Comparison of ENCODE assay signal across 24 cellular contexts in genomic region chr19:6911523-6911922, GRCh38. TPM values are rescaled to one million over a fixed set of nuclear protein-coding genes. Genes with fewer than 3 reads are reported as not detected.
DNase-seq lines count a peak whose midpoint lies in the region; ATAC-seq, FAIRE-seq and TF ChIP-seq lines count a peak whose summit lies in the region.
"Had no signal": no experiment of that assay in that cellular context is flagged by ENCODE, and none has a peak within 500 bp of the region (broad histone marks: within the 10 kb centered on the region; RNA-seq: fewer than 3 reads in every experiment).

No MANE protein-coding gene starts in this region.

- H3K27ac Mint-ChIP-seq in neural progenitor cell, result no peak overlapping the region
- H3K27ac Mint-ChIP-seq: B cell; CD8-positive, alpha-beta T cell; GM23338; H9; HFFc6 had no signal

- peaks cover 7% of the 10 kb centered on the region for H3F3A ChIP-seq in neural progenitor cell (ENCODE audit: low read depth)

- CTCF ChIA-PET in HepG2 (lab: Yijun Ruan, JAX; ENCODE audit: low intra/inter-chr PET ratio, low total read pairs) (no interaction called here), GM12878 (lab: Yijun Ruan, JAX) (no interaction called here), OCI-LY7 (lab: Charles Lee; ENCODE audit: unreplicated experiment) (no interaction called here)

- WGBS in HepG2 (ENCODE audit: low lambda C conversion rate), result 36% methylated on average over 3 of the region's 3 CpGs
- WGBS in right lobe of liver (ENCODE audit: insufficient coverage, low coverage, low lambda C conversion rate, missing lambda C conversion rate), result 38% methylated on average over 3 of the region's 3 CpGs
- 27% methylated on average over 3 of the region's 3 CpGs for WGBS in GM12878 (ENCODE audit: insufficient coverage, insufficient replicate concordance, low lambda C conversion rate, missing lambda C conversion rate)

- no peak overlapping the region for H3K9ac ChIP-seq in HepG2 (ENCODE audit: insufficient read depth, low read depth, low read length)
- no peak overlapping the region for H3K9ac ChIP-seq in GM12878 (ENCODE audit: control insufficient read depth, insufficient read depth, low read length)
- H3K9ac ChIP-seq in neural progenitor cell, result no peak overlapping the region
- H3K9ac ChIP-seq: BLaER1 had no signal

- POLR2A ChIA-PET in HepG2 (lab: Yijun Ruan, JAX) (no interaction called here), GM12878 (lab: Charles Lee) (no interaction called here), OCI-LY7 (lab: Charles Lee) (no interaction called here)

- no peaks in the 10 kb centered on the region for H3K4me1 Mint-ChIP-seq in neural progenitor cell
- H3K4me1 Mint-ChIP-seq: B cell, GM23338, H9 had no signal

- TF ChIP-seq POLR2A in HepG2 (IDR thresholded peaks at IDR 0.05; ENCODE audit: insufficient read depth in 1 of 2, low read depth in 2 of 2, low read length in 2 of 2), result no peak
- TF ChIP-seq POLR2A in right lobe of liver (IDR thresholded peaks at IDR 0.05), result no peak
- no peak for TF ChIP-seq POLR2A in GM12878 (IDR thresholded peaks at IDR 0.05; ENCODE audit: low read depth, low read length)
- no peak for TF ChIP-seq POLR2A in breast epithelium (IDR thresholded peaks at IDR 0.05)

- no TSS peak for BruUV-seq in HepG2 (replicated peaks; lab: Mats Ljungman, UMichigan)
- no TSS peak for BruUV-seq in GM12878 (replicated peaks; lab: Mats Ljungman, UMichigan)
- no TSS peak for BruUV-seq in OCI-LY7 (replicated peaks; lab: Mats Ljungman, UMichigan)

- H3K4me2 ChIP-seq in HepG2 (ENCODE audit: low read depth, low read length) (no peak overlapping the region), GM12878 (ENCODE audit: control insufficient read depth, insufficient read depth) (no peak overlapping the region), neural progenitor cell (no peak overlapping the region), OCI-LY7 (ENCODE audit: low read length) (no peak overlapping the region)
- H3K4me2 ChIP-seq: BLaER1, GM23338 had no signal

- DNase-seq in HepG2 (ENCODE audit: low spot score), result no peak
- DNase-seq in right lobe of liver, result no peak
- no peak for DNase-seq in GM12878 (ENCODE audit: low read depth, low spot score)
- DNase-seq in neural progenitor cell (ENCODE audit: low spot score), result no peak
- DNase-seq in OCI-LY7 (ENCODE audit: low spot score), result no peak
- DNase-seq in retina, result no peak
- no peak for DNase-seq in breast epithelium (ENCODE audit: low spot score in 2 of 2)
- DNase-seq: Caco-2; CD4-positive, CD25-positive, alpha-beta regulatory T cell; CD8-positive, alpha-beta T cell; DMS153; DND-41; H9; HFFc6 had no signal

- TF ChIP-seq EP300 in HepG2 (IDR thresholded peaks at IDR 0.05; ENCODE audit: low read depth in 2 of 2, low read length in 2 of 2), result no peak
- TF ChIP-seq EP300 in HepG2 (CRISPR knock-in tag; IDR thresholded peaks at IDR 0.05; ENCODE audit: borderline replicate concordance), result no peak
- TF ChIP-seq EP300 in GM12878 (IDR thresholded peaks at IDR 0.05; ENCODE audit: borderline replicate concordance in 1 of 2, control insufficient read depth in 1 of 2, low read depth in 2 of 2, low read length in 2 of 2), result no peak

- no peak for TF ChIP-seq CTCF in HepG2 (CRISPR knock-in tag; IDR thresholded peaks at IDR 0.05)
- no peak for TF ChIP-seq CTCF in right lobe of liver (IDR thresholded peaks at IDR 0.05)
- no peak for TF ChIP-seq CTCF in GM12878 (IDR thresholded peaks at IDR 0.05 in 2 of 3, conservative IDR thresholded peaks at IDR 0.05 in 1 of 3; ENCODE audit: control insufficient read depth in 2 of 3, extremely low read depth in 1 of 3, insufficient read depth in 1 of 3, low read depth in 3 of 3, low read length in 3 of 3)
- TF ChIP-seq CTCF in neural progenitor cell (IDR thresholded peaks at IDR 0.05), result no peak
- no peak for TF ChIP-seq CTCF in OCI-LY7 (conservative IDR thresholded peaks at IDR 0.05; ENCODE audit: low read length)
- TF ChIP-seq CTCF in breast epithelium (IDR thresholded peaks at IDR 0.05), result no peak

- H3K27ac ChIP-seq in HepG2 (ENCODE audit: extremely low read length, insufficient read depth, low read length), result no peak overlapping the region
- no peak overlapping the region for H3K27ac ChIP-seq in right lobe of liver
- H3K27ac ChIP-seq in GM12878 (ENCODE audit: control insufficient read depth, insufficient read depth), result no peak overlapping the region
- no peak overlapping the region for H3K27ac ChIP-seq in neural progenitor cell
- no peak overlapping the region for H3K27ac ChIP-seq in OCI-LY7 (ENCODE audit: low read depth, low read length, poor library complexity, severe bottlenecking)
- no peak overlapping the region for H3K27ac ChIP-seq in breast epithelium
- H3K27ac ChIP-seq: 22Rv1, BLaER1, C4-2B had no signal

- no peak overlapping the region for H2AFZ ChIP-seq in HepG2 (ENCODE audit: low read length)
- no peak overlapping the region for H2AFZ ChIP-seq in GM12878 (ENCODE audit: control insufficient read depth, low read depth, low read length)
- H2AFZ ChIP-seq in neural progenitor cell (replicated peaks), result no peak overlapping the region
- H2AFZ ChIP-seq in OCI-LY7 (ENCODE audit: low read length), result no peak overlapping the region
- H2AFZ ChIP-seq: GM23338 had no signal

- in situ Hi-C loops in HepG2 (cut with HindIII; ENCODE audit: extremely low pct_ligation_motif_present, low pct_unique_long_range_greater_than_20kb) (no loop called here), GM12878 (cut with MboI) (no loop called here)

- H3K79me2 ChIP-seq in HepG2 (ENCODE audit: insufficient read depth, low read length), result no peaks in the 10 kb centered on the region
- H3K79me2 ChIP-seq in GM12878 (ENCODE audit: control insufficient read depth, insufficient read depth, low read length), result no peaks in the 10 kb centered on the region
- H3K79me2 ChIP-seq in neural progenitor cell (ENCODE audit: low read depth), result no peaks in the 10 kb centered on the region
- no peaks in the 10 kb centered on the region for H3K79me2 ChIP-seq in OCI-LY7 (ENCODE audit: insufficient read depth, low read depth, low read length)

- peaks cover 3% of the 10 kb centered on the region for H3K27me3 Mint-ChIP-seq in neural progenitor cell (ENCODE audit: insufficient read depth, low read depth)
- H3K27me3 Mint-ChIP-seq: CD4-positive, CD25-positive, alpha-beta regulatory T cell had no signal

- H3K4me1 ChIP-seq in HepG2 (ENCODE audit: insufficient read depth, low read length) (no peaks in the 10 kb centered on the region), right lobe of liver (no peaks in the 10 kb centered on the region), GM12878 (ENCODE audit: control insufficient read depth, insufficient read depth, low read length) (no peaks in the 10 kb centered on the region), neural progenitor cell (no peaks in the 10 kb centered on the region), OCI-LY7 (ENCODE audit: insufficient read depth, low read length, poor library complexity, severe bottlenecking) (no peaks in the 10 kb centered on the region), breast epithelium (no peaks in the 10 kb centered on the region)
- H3K4me1 ChIP-seq: BLaER1, Caco-2 had no signal

- no peaks in the 10 kb centered on the region for H3K27me3 ChIP-seq in HepG2 (ENCODE audit: control insufficient read depth in 1 of 2, insufficient read depth in 2 of 2, low read length in 2 of 2)
- H3K27me3 ChIP-seq in right lobe of liver, result no peaks in the 10 kb centered on the region
- no peaks in the 10 kb centered on the region for H3K27me3 ChIP-seq in GM12878 (replicated peaks in 1 of 2; ENCODE audit: control insufficient read depth in 2 of 2, insufficient read depth in 2 of 2, low read length in 1 of 2)
- H3K27me3 ChIP-seq in neural progenitor cell, result no peaks in the 10 kb centered on the region
- no peaks in the 10 kb centered on the region for H3K27me3 ChIP-seq in breast epithelium
- H3K27me3 ChIP-seq: BLaER1 had no signal

- SMC1A ChIA-PET in GM12878 (lab: Charles Lee; ENCODE audit: uncharacterized antibody, unreplicated experiment), result no interaction called here

- H3K4me3 ChIP-seq in HepG2 (replicated peaks in 1 of 3; ENCODE audit: insufficient read depth in 1 of 3, low read depth in 2 of 3, low read length in 3 of 3), result no peak overlapping the region
- no peak overlapping the region for H3K4me3 ChIP-seq in right lobe of liver
- no peak overlapping the region for H3K4me3 ChIP-seq in GM12878
- no peak overlapping the region for H3K4me3 ChIP-seq in neural progenitor cell
- H3K4me3 ChIP-seq in OCI-LY7 (ENCODE audit: low read depth, low read length, poor library complexity, severe bottlenecking), result no peak overlapping the region
- H3K4me3 ChIP-seq in breast epithelium, result no peak overlapping the region
- H3K4me3 ChIP-seq: BLaER1, GM23338 had no signal

- no peaks in the 10 kb centered on the region for H3K9me2 ChIP-seq in OCI-LY7 (ENCODE audit: insufficient read depth, low read length)

- H3K36me3 ChIP-seq in HepG2 (replicated peaks in 1 of 2; ENCODE audit: control insufficient read depth in 1 of 2, insufficient read depth in 2 of 2, low read length in 2 of 2), result no peaks in the 10 kb centered on the region
- no peaks in the 10 kb centered on the region for H3K36me3 ChIP-seq in right lobe of liver
- no peaks in the 10 kb centered on the region for H3K36me3 ChIP-seq in GM12878 (ENCODE audit: control insufficient read depth in 2 of 2, insufficient read depth in 2 of 2, low read length in 1 of 2)
- H3K36me3 ChIP-seq in neural progenitor cell, result no peaks in the 10 kb centered on the region
- H3K36me3 ChIP-seq in OCI-LY7 (ENCODE audit: insufficient read depth, low read length), result no peaks in the 10 kb centered on the region
- no peaks in the 10 kb centered on the region for H3K36me3 ChIP-seq in breast epithelium

- H4K20me1 ChIP-seq in HepG2 (ENCODE audit: insufficient read depth, low read length) (no peaks in the 10 kb centered on the region), GM12878 (ENCODE audit: control insufficient read depth, insufficient read depth) (no peaks in the 10 kb centered on the region), neural progenitor cell (ENCODE audit: low read depth) (no peaks in the 10 kb centered on the region), OCI-LY7 (ENCODE audit: insufficient read depth, low read length) (no peaks in the 10 kb centered on the region)
- H4K20me1 ChIP-seq: BLaER1 had no signal

- TF ChIP-seq RAD21 in HepG2 (CRISPR knock-in tag; IDR thresholded peaks at IDR 0.05), result no peak
- TF ChIP-seq RAD21 in GM12878 (IDR thresholded peaks at IDR 0.05; ENCODE audit: insufficient read depth, low read depth, low read length), result no peak

- no peak for ATAC-seq in HepG2
- ATAC-seq in right lobe of liver, result no peak
- ATAC-seq in GM12878, result no peak
- ATAC-seq: CD8-positive, alpha-beta T cell; GM23338; HCT116 had no signal

- H3K9me3 Mint-ChIP-seq in neural progenitor cell, result peaks cover 39% of the 10 kb centered on the region

- H3K4me3 Mint-ChIP-seq in neural progenitor cell, result peak overlapping the region; percentile 7
- H3K4me3 Mint-ChIP-seq: B cell; CD4-positive, CD25-positive, alpha-beta regulatory T cell; CD8-positive, alpha-beta T cell; GM23338; H9; HFFc6 had no signal

- H3K36me3 Mint-ChIP-seq in neural progenitor cell, result no peaks in the 10 kb centered on the region

- intact Hi-C loops in HepG2 (cut with micrococcal nuclease; ENCODE audit: unreplicated experiment) (no loop called here), right lobe of liver (cut with DNase I) (no loop called here), GM12878 (cut with micrococcal nuclease; ENCODE audit: unreplicated experiment) (no loop called here), OCI-LY7 (cut with micrococcal nuclease; ENCODE audit: unreplicated experiment) (no loop called here), breast epithelium (cut with DNase I; ENCODE audit: low total_unique reads) (loop anchor here (5.0 kb wide), 1 partner anchor 431 kb away; no protein-coding TSS in a partner anchor)

- RAD21 ChIA-PET in GM12878 (lab: Charles Lee; ENCODE audit: unreplicated experiment), result no interaction called here

- H3K9me3 ChIP-seq in HepG2 (ENCODE audit: low read length) (peaks cover 35% of the 10 kb centered on the region), right lobe of liver (peaks cover 0 to 5% (median 0%) of the 10 kb centered on the region in 4 donors), GM12878 (replicated peaks; ENCODE audit: control insufficient read depth, insufficient read depth, low read length) (peaks cover 6% of the 10 kb centered on the region; the same call in 2 of the 3 replicates), neural progenitor cell (ENCODE audit: low read depth) (peaks cover 14% of the 10 kb centered on the region), OCI-LY7 (ENCODE audit: low read length) (peaks cover 2% of the 10 kb centered on the region; the same call in 1 of the 2 replicates), breast epithelium (peaks cover 12 to 40% of the 10 kb centered on the region in 2 donors)

- FAIRE-seq in HepG2 (lab: Jason Lieb, UNC) (no peak), GM12878 (lab: Jason Lieb, UNC) (no peak)
- FAIRE-seq: A204.1, G401.6, GM18507 had no signal

RNA-seq across cellular contexts. Expression of gene ADGRE1, which starts 24.1 kb away (rescaled TPM):
- not detected in 2 replicates for total RNA-seq in HepG2 (2016; rRNA removed; fragmentation: Illumina TruSeq; extraction: Trizol)
- not detected in 2 replicates for total RNA-seq in HepG2 (2016; cell fraction: cytosol; rRNA removed; fragmentation: Illumina TruSeq; extraction: Trizol; ENCODE audit: low read depth)
- total RNA-seq in HepG2 (2016; cell fraction: insoluble cytoplasmic fraction; rRNA removed; fragmentation: Illumina TruSeq; extraction: Trizol), result not detected in 2 replicates
- not detected in 2 replicates for total RNA-seq in HepG2 (2016; cell fraction: membrane; rRNA removed; fragmentation: Illumina TruSeq; extraction: Trizol)
- not detected in 2 replicates for total RNA-seq in HepG2 (2016; cell fraction: nucleus; rRNA removed; fragmentation: Illumina TruSeq; extraction: Trizol)
- polyA plus RNA-seq in HepG2 (2011; rRNA removed), result not detected in 2 replicates
- 0.01 TPM in 1 of 2 replicates, not detected in the other for polyA plus RNA-seq in HepG2 (2011; cell fraction: cytosol; rRNA removed)
- not detected in 2 replicates for polyA plus RNA-seq in HepG2 (2011; cell fraction: nucleus; rRNA removed)
- not detected in 2 replicates for polyA plus RNA-seq in HepG2 (2012)
- not detected in 2 replicates for polyA plus RNA-seq in HepG2 (2016; cell fraction: cytosol; fragmentation: Illumina TruSeq; extraction: Trizol; ENCODE audit: low read depth)
- polyA plus RNA-seq in HepG2 (2016; cell fraction: insoluble cytoplasmic fraction; fragmentation: Illumina TruSeq; extraction: Trizol; ENCODE audit: low read depth), result not detected in 2 replicates
- not detected in 2 replicates for polyA plus RNA-seq in HepG2 (2016; cell fraction: membrane; fragmentation: Illumina TruSeq; extraction: Trizol; ENCODE audit: low read depth)
- polyA plus RNA-seq in HepG2 (2016; cell fraction: nucleus; fragmentation: Illumina TruSeq; extraction: Trizol; ENCODE audit: insufficient read depth, low read depth), result not detected in 2 replicates
- 0.84 TPM in 1 of 2 replicates, not detected in the other for polyA minus RNA-seq in HepG2 (2011; rRNA and poly(A)+ RNA removed; ENCODE audit: low replicate concordance)
- not detected in 2 replicates for polyA minus RNA-seq in HepG2 (2011; cell fraction: cytosol; rRNA and poly(A)+ RNA removed)
- not detected in 2 replicates for polyA minus RNA-seq in HepG2 (2011; cell fraction: nucleus; rRNA and poly(A)+ RNA removed)
- total RNA-seq in right lobe of liver, result 1 to 10 TPM in 2 of 6 experiments, under 1 TPM in 4; 0.18 to 3.3 (median 0.75) TPM
- 4.2 and 4.5 TPM in 2 replicates for total RNA-seq in GM12878 (2013; cell fraction: nucleolus; rRNA removed)
- total RNA-seq in GM12878 (2014; rRNA removed), result 10.2 and 11.3 TPM in 2 replicates
- 8.4 and 9.4 TPM in 2 replicates for total RNA-seq in GM12878 (2014; rRNA removed; fragmentation: Illumina TruSeq; extraction: Trizol)
- total RNA-seq in GM12878 (2021), result 7.9 and 8.9 TPM in 2 replicates
- 5.8 TPM for polyA plus RNA-seq in GM12878 (2011; ENCODE audit: low read depth)
- polyA plus RNA-seq in GM12878 (2011; rRNA removed), result 25.7 and 35.7 TPM in 2 replicates
- polyA plus RNA-seq in GM12878 (2011; cell fraction: cytosol; rRNA removed), result 34.0 and 35.4 TPM in 2 replicates
- polyA plus RNA-seq in GM12878 (2011; cell fraction: nucleus; rRNA removed), result 9.3 and 14.3 TPM in 2 replicates
- polyA plus RNA-seq in GM12878 (2012), result 6.7 and 6.8 TPM in 2 replicates
- 11.6 and 12.7 TPM in 2 replicates for polyA plus RNA-seq in GM12878 (2014; fragmentation: Illumina TruSeq; extraction: Trizol)
- 10 to 100 TPM; 14.4 to 23.7 TPM for polyA plus RNA-seq in GM12878 (2014; fragmentation: Nextera tagmentation; extraction: Ambion mirVana)
- polyA plus RNA-seq in GM12878 (2014; rRNA removed), result 9.4 and 9.7 TPM in 2 replicates
- polyA plus RNA-seq in GM12878 (2016; fragmentation: Nextera tagmentation; extraction: Ambion mirVana), result 1 to 10 TPM; 8.6 TPM
- polyA minus RNA-seq in GM12878 (2011; rRNA and poly(A)+ RNA removed), result 24.4 and 32.0 TPM in 2 replicates
- 5.9 and 6.1 TPM in 2 replicates for polyA minus RNA-seq in GM12878 (2011; cell fraction: cytosol; rRNA and poly(A)+ RNA removed)
- polyA minus RNA-seq in GM12878 (2011; cell fraction: nucleus; rRNA and poly(A)+ RNA removed), result 2.8 and 3.3 TPM in 2 replicates
- not detected in 2 replicates for total RNA-seq in neural progenitor cell (ENCODE audit: low replicate concordance)
- total RNA-seq in OCI-LY7 (2014; rRNA removed; shearing (Covaris generic)), result 0.08 TPM in 1 of 2 replicates, not detected in the other
- 0.17 and 0.46 TPM in 2 replicates for total RNA-seq in OCI-LY7 (2022)
- under 1 TPM in 2 of 3 donors, not detected in 1; 0.33 to 0.44 TPM for total RNA-seq in breast epithelium
- total RNA-seq: B cell, Caco-2, GM23338, H9 had no signal
- polyA plus RNA-seq: AG04450, GM23338 had no signal

Comparison
In these comparisons a context has a peak if more than half of its experiments do, and no peak if none do; other contexts are left out.
1. Of the 75 proteins assayed by ChIP-seq in both HepG2 and GM12878: peak only in HepG2: none; only in GM12878: BCL3; in both: none; in neither: 74.